8 cellular contexts compared by ENCODE assay signal in the genomic region with DNA sequence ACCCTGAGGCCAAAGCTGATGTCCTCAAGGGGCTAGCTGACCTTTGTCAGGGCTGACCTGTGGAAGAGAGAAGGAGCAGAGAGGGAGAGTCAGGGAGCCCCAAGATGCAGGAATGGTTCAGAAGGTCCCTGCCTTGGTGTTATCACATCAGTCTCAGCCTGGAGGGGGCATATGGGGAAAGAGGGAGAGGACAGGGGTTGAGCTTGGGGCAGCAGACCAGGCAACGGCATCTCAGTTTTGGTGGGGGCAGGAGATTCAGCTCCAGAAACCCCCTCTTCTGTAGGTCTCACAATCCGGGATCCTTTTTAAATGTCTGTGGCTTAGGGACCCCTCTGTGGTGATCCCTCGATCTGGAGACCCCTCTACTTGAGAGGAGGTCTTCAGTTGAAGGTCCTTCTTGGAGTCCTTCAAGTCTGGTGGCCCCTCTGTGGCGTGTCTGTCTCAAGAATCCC. TPM values are rescaled to one million over a fixed set of nuclear protein-coding genes. Genes with fewer than 3 reads are reported as not detected.
DNase-seq lines count a peak whose midpoint lies in the region; TF ChIP-seq lines count a peak whose summit lies in the region.
"Had no signal": no experiment of that assay in that cellular context is flagged by ENCODE, and none has a peak within 500 bp of the region (broad histone marks: within the 10 kb centered on the region; RNA-seq: fewer than 3 reads in every experiment).

No MANE protein-coding gene starts in this region.

- H3K27ac ChIP-seq in colonic mucosa (peak overlapping the region; percentile 74), mesodermal cell (ENCODE audit: low read depth, low read length, severe bottlenecking) (peak overlapping the region; percentile 97), tibial nerve (peak overlapping the region; percentile 79 to 96 (median 86))

- H3K9ac ChIP-seq in colonic mucosa (ENCODE audit: low read depth in 2 of 2, low read length in 2 of 2) = peak overlapping the region; percentile 74 to 78

- 66 to 67% methylated on average over 4 of the region's 4 CpGs for WGBS in mesodermal cell (ENCODE audit: insufficient coverage in 2 of 2), 2 experiments
- WGBS in tibial nerve, 2 donors = 29 to 38% methylated on average over 4 of the region's 4 CpGs

- H3K9me3 ChIP-seq in colonic mucosa (no peaks in the 10 kb centered on the region), mesodermal cell (ENCODE audit: control insufficient read depth, low read length) (no peaks in the 10 kb centered on the region), tibial nerve (no peaks in the 10 kb centered on the region)

- TF ChIP-seq CTCF in NB4 (IDR thresholded peaks at IDR 0.05; ENCODE audit: low read depth, low read length) (no peak), colonic mucosa (IDR thresholded peaks at IDR 0.05) (no peak), tibial nerve (IDR thresholded peaks at IDR 0.05) (no peak)

- no peak for TF ChIP-seq EP300 in tibial nerve (IDR thresholded peaks at IDR 0.05)

- H3K4me1 ChIP-seq in colonic mucosa (peaks cover 9% of the 10 kb centered on the region), mesodermal cell (ENCODE audit: control insufficient read depth, insufficient read depth, low read length, poor library complexity, severe bottlenecking) (peaks cover 41% of the 10 kb centered on the region), tibial nerve (peaks cover 0 to 62% (median 22%) of the 10 kb centered on the region in 4 donors)

- intact Hi-C loops in colonic mucosa (cut with DNase I) = no loop called here

- peak; percentile 1 for TF ChIP-seq POLR2A in NB4 (IDR thresholded peaks at IDR 0.05; ENCODE audit: extremely low read depth, insufficient read length)
- no peak for TF ChIP-seq POLR2A in tibial nerve (IDR thresholded peaks at IDR 0.05)

- H3K27me3 ChIP-seq in colonic mucosa = no peaks in the 10 kb centered on the region
- no peaks in the 10 kb centered on the region for H3K27me3 ChIP-seq in tibial nerve

- H3K4me3 ChIP-seq in NB4 (ENCODE audit: low read depth, low read length) (no peak overlapping the region), colonic mucosa (peak overlapping the region; percentile 42), mesodermal cell (ENCODE audit: extremely low read depth, insufficient read depth, low read length, poor library complexity, severe bottlenecking) (peak overlapping the region; percentile 53), tibial nerve (peak overlapping the region; percentile 25 to 56 (median 48))

- no peaks in the 10 kb centered on the region for H3K36me3 ChIP-seq in colonic mucosa
- peaks cover 47% of the 10 kb centered on the region for H3K36me3 ChIP-seq in mesodermal cell (ENCODE audit: control insufficient read depth, insufficient read depth, low read length)
- peaks cover 0 to 18% (median 0%) of the 10 kb centered on the region in 3 donors for H3K36me3 ChIP-seq in tibial nerve

- no peak for DNase-seq in NB4 (ENCODE audit: low read depth)
- no peak for DNase-seq in colonic mucosa
- DNase-seq in tibial nerve (ENCODE audit: low spot score in 2 of 2) = no peak
- no peak for DNase-seq in cerebellum (ENCODE audit: low spot score)
- DNase-seq in SIG-M5 treated with dmso at 0.1 percent for 504 hours (lab: John Stamatoyannopoulos, UW; ENCODE audit: unreplicated experiment) = no peak
- no peak for DNase-seq in stimulated activated CD4-positive, alpha-beta T cell treated with anti-CD3 and anti-CD28 coated beads, Interleukin-1b, Interleukin-23, amount 100 ng/mL, for 48 hours
- DNase-seq: stimulated activated CD4-positive, alpha-beta T cell treated with anti-CD3 and anti-CD28 coated beads, Interleukin-4, amount 100 ng/mL, for 1 hour had no signal

RNA-seq across cellular contexts. Expression of a gene that starts 0.8 kb away (rescaled TPM):
- 10 to 100 TPM; 45.2 to 67.2 TPM for total RNA-seq in colonic mucosa
- polyA plus RNA-seq in mesodermal cell (2013, experiment 1 of 2) = 357 TPM
- polyA plus RNA-seq in mesodermal cell (2013, experiment 2 of 2) = 345 TPM
- 100 to 1,000 TPM in 3 of 4 donors, 10 to 100 TPM in 1; 74.4 to 151 (median 121) TPM for total RNA-seq in tibial nerve
- 5.0 TPM for total RNA-seq in cerebellum

RNA-seq across cellular contexts. Expression of a gene that starts 1.7 kb away (rescaled TPM):
- total RNA-seq in colonic mucosa (1 to 10 TPM in 1 of 2 donors, under 1 TPM in 1; 0.69 to 1.5 TPM), tibial nerve (100 to 1,000 TPM in 1 of 4 donors, 10 to 100 TPM in 3; 41.4 to 102 (median 69.2) TPM), cerebellum (1.5 TPM)
- 2.0 TPM for polyA plus RNA-seq in mesodermal cell (2013, experiment 1 of 2)
- polyA plus RNA-seq in mesodermal cell (2013, experiment 2 of 2) = 0.91 TPM

RNA-seq across cellular contexts. Expression of a gene that starts 7.4 kb away (rescaled TPM):
- total RNA-seq in colonic mucosa (10 to 100 TPM; 51.3 to 88.6 TPM), tibial nerve (10 to 100 TPM; 49.0 to 66.6 (median 56.5) TPM), cerebellum (87.8 TPM)
- 79.0 TPM for polyA plus RNA-seq in mesodermal cell (2013, experiment 1 of 2)
- 77.6 TPM for polyA plus RNA-seq in mesodermal cell (2013, experiment 2 of 2)

RNA-seq across cellular contexts. Expression of a gene that starts 10.4 kb away (rescaled TPM):
- total RNA-seq in colonic mucosa = 100 to 1,000 TPM; 543 to 565 TPM
- 0.41 TPM for polyA plus RNA-seq in mesodermal cell (2013, experiment 1 of 2)
- polyA plus RNA-seq in mesodermal cell (2013, experiment 2 of 2) = 0.76 TPM
- total RNA-seq in tibial nerve = 10 to 100 TPM in 1 of 4 donors, not detected in 3; 15.3 TPM
- not detected for total RNA-seq in cerebellum

RNA-seq across cellular contexts. Expression of a gene that starts 13.6 kb away (rescaled TPM):
- 100 to 1,000 TPM; 232 to 288 TPM for total RNA-seq in colonic mucosa
- 196 TPM for polyA plus RNA-seq in mesodermal cell (2013, experiment 1 of 2)
- 163 TPM for polyA plus RNA-seq in mesodermal cell (2013, experiment 2 of 2)
- 100 to 1,000 TPM in 2 of 4 donors, 10 to 100 TPM in 2; 45.5 to 120 (median 77.1) TPM for total RNA-seq in tibial nerve
- total RNA-seq in cerebellum = 18.1 TPM

Comparison
In these comparisons a context has a peak if more than half of its experiments do, and no peak if none do; other contexts are left out.
1. RNA of a gene that starts 1.7 kb away (total RNA-seq): 41.4 to 102 TPM in tibial nerve; 0.69 to 1.5 TPM in colonic mucosa and 1.5 TPM in cerebellum (single experiment); every median in the first group is over 10 times any median in the second.
2. Peak in every context shown above with its lines, with median percentiles within 50 percentile points of each other: H3K27ac ChIP-seq.